20 cellular contexts compared by ENCODE assay signal in genomic region chr14:75531660-75532317, GRCh38. TPM values are rescaled to one million over a fixed set of nuclear protein-coding genes. Genes with fewer than 3 reads are reported as not detected.
DNase-seq lines count a peak whose midpoint lies in the region; ATAC-seq, FAIRE-seq and TF ChIP-seq lines count a peak whose summit lies in the region.
"Had no signal": no experiment of that assay in that cellular context is flagged by ENCODE, and none has a peak within 500 bp of the region (broad histone marks: within the 10 kb centered on the region; RNA-seq: fewer than 3 reads in every experiment).

No MANE protein-coding gene starts in this region.

- peak overlapping the region; percentile 62 for H3K4me2 ChIP-seq in A549
- H3K4me2 ChIP-seq: BLaER1 had no signal

- no peaks in the 10 kb centered on the region for H3K27me3 ChIP-seq in CD4-positive, alpha-beta memory T cell (ENCODE audit: insufficient read depth, low read length)
- H3K27me3 ChIP-seq in RWPE2 (ENCODE audit: insufficient read depth, poor library complexity, severe bottlenecking) (no peaks in the 10 kb centered on the region), esophagus muscularis mucosa (no peaks in the 10 kb centered on the region), H7 (ENCODE audit: control insufficient read depth, insufficient read depth, low read length) (no peaks in the 10 kb centered on the region)
- no peaks in the 10 kb centered on the region for H3K27me3 ChIP-seq in effector memory CD4-positive, alpha-beta T cell (replicated peaks; ENCODE audit: control insufficient read depth, insufficient read depth, low read length, poor library complexity, severe bottlenecking)
- H3K27me3 ChIP-seq: BLaER1, MG63 had no signal

- DNase-seq in A549 (ENCODE audit: low read depth in 1 of 2, low spot score in 1 of 2) (peak; percentile 41 to 92), RWPE2 (ENCODE audit: low spot score) (no peak), esophagus muscularis mucosa (ENCODE audit: extremely low spot score) (peak; percentile 29), H7 (no peak), DMS79 (lab: John Stamatoyannopoulos, UW) (no peak)
- DNase-seq in CD4-positive, alpha-beta memory T cell, result no peak
- DNase-seq in effector memory CD4-positive, alpha-beta T cell, result no peak
- DNase-seq in activated CD4-positive, alpha-beta T cell treated with anti-CD3 and anti-CD28 coated beads, Interleukin-2, amount 50 U/mL, for 1 hour, result no peak
- DNase-seq: activated CD4-positive, CD25-positive, alpha-beta regulatory T cell; aorta; DND-41; MG63; NCI-H2029 treated with DMSO at 0.1 percent for 48 hours; NCI-H524; nucleus accumbens; OCI-M1; stimulated activated CD4-positive, alpha-beta T cell treated with anti-CD3 and anti-CD28 coated beads, Interleukin-4, amount 100 ng/mL, for 1 hour; tibial artery had no signal

- ATAC-seq in A549 (peak; percentile 76 to 77), RWPE2 (ENCODE audit: low read depth) (peak; percentile 66)

- H3K36me3 ChIP-seq in CD4-positive, alpha-beta memory T cell (ENCODE audit: insufficient read depth, low read length), result peaks cover 7% of the 10 kb centered on the region
- no peaks in the 10 kb centered on the region for H3K36me3 ChIP-seq in RWPE2 (ENCODE audit: low read depth)
- H3K36me3 ChIP-seq in esophagus muscularis mucosa, result no peaks in the 10 kb centered on the region
- no peaks in the 10 kb centered on the region for H3K36me3 ChIP-seq in H7 (replicated peaks; ENCODE audit: control insufficient read depth, insufficient read depth, low read length)
- H3K36me3 ChIP-seq in effector memory CD4-positive, alpha-beta T cell (ENCODE audit: control insufficient read depth, insufficient read depth, low read length), result peaks cover 6% of the 10 kb centered on the region
- H3K36me3 ChIP-seq: BLaER1, HAP-1, MG63, tibial artery had no signal

- TF ChIP-seq CTCF in A549 (IDR thresholded peaks at IDR 0.05), result no peak
- TF ChIP-seq CTCF in RWPE2 (IDR thresholded peaks at IDR 0.05; ENCODE audit: poor library complexity, severe bottlenecking), result no peak
- no peak for TF ChIP-seq CTCF in esophagus muscularis mucosa (IDR thresholded peaks at IDR 0.05)

- 3% methylated on average over 5 of the region's 5 CpGs for WGBS in A549 (ENCODE audit: missing lambda C conversion rate)
- WGBS in esophagus muscularis mucosa, result 65% methylated on average over 5 of the region's 5 CpGs

- FAIRE-seq in A549 (lab: Jason Lieb, UNC), result peak; percentile 67

- peaks cover 45 to 47% of the 10 kb centered on the region in 2 donors for H3K36me3 Mint-ChIP-seq in CD4-positive, alpha-beta memory T cell

- intact Hi-C loops in CD4-positive, alpha-beta memory T cell (cut with micrococcal nuclease), result no loop called here
- intact Hi-C loops in esophagus muscularis mucosa (cut with DNase I), result no loop called here

- POLR2A ChIA-PET in A549 (lab: Yijun Ruan, JAX), result interaction anchor here (1.2 kb wide), 1 partner anchor 43 kb away, joined by 4 read pairs; no protein-coding TSS in a partner anchor
- POLR2A ChIA-PET in CD4-positive, alpha-beta memory T cell (lab: Charles Lee; ENCODE audit: partially characterized antibody), result interaction anchor here (1.2 to 4.1 kb wide), 3 partner anchors 9 to 11 kb away, joined by 5 to 39 read pairs (median 9); partner anchors contain the start of gene BATF

- H3K27ac ChIP-seq in A549 (peak overlapping the region; percentile 93 to 96), RWPE2 (ENCODE audit: poor library complexity, severe bottlenecking) (peak overlapping the region; percentile 60), esophagus muscularis mucosa (replicated peaks in 1 of 4) (no peak overlapping the region)
- peak overlapping the region; percentile 40 for H3K27ac ChIP-seq in CD4-positive, alpha-beta memory T cell (ENCODE audit: low read depth, low read length)
- H3K27ac ChIP-seq in effector memory CD4-positive, alpha-beta T cell (ENCODE audit: insufficient read depth, low read length, poor library complexity, severe bottlenecking), result no peak overlapping the region
- H3K27ac ChIP-seq: BLaER1, tibial artery had no signal

- no peaks in the 10 kb centered on the region for H3K27me3 Mint-ChIP-seq in CD4-positive, alpha-beta memory T cell

- CTCF ChIA-PET in A549 (lab: Yijun Ruan, JAX), result interaction anchor here (0.9 to 6.5 kb wide), 7 partner anchors 15 to 224 kb away, joined by 3 to 50 read pairs (median 4); no protein-coding TSS in a partner anchor
- CTCF ChIA-PET in CD4-positive, alpha-beta memory T cell (lab: Charles Lee; ENCODE audit: partially characterized antibody), result interaction anchor here (1.1 to 8.4 kb wide), 5 partner anchors 9 to 30 kb away, joined by 3 to 74 read pairs (median 6); no protein-coding TSS in a partner anchor

- H3K9me3 ChIP-seq in A549, result no peaks in the 10 kb centered on the region
- H3K9me3 ChIP-seq in CD4-positive, alpha-beta memory T cell (ENCODE audit: control insufficient read depth in 1 of 2, low read length in 2 of 2), result no peaks in the 10 kb centered on the region
- no peaks in the 10 kb centered on the region for H3K9me3 ChIP-seq in RWPE2 (ENCODE audit: severe bottlenecking)
- no peaks in the 10 kb centered on the region for H3K9me3 ChIP-seq in esophagus muscularis mucosa
- no peaks in the 10 kb centered on the region for H3K9me3 ChIP-seq in effector memory CD4-positive, alpha-beta T cell (ENCODE audit: control insufficient read depth, low read length)
- H3K9me3 ChIP-seq: BLaER1, HAP-1, MG63, tibial artery had no signal

- peak overlapping the region in 4 of 8 donors; percentile 33 to 64 (median 44) for H3K4me3 Mint-ChIP-seq in CD4-positive, alpha-beta memory T cell

- no peak for TF ChIP-seq POLR2A in A549 (IDR thresholded peaks at IDR 0.05; ENCODE audit: low read length)
- no peak for TF ChIP-seq POLR2A in esophagus muscularis mucosa (IDR thresholded peaks at IDR 0.05; ENCODE audit: low read depth)

- no peak overlapping the region for H3K4me3 ChIP-seq in A549
- H3K4me3 ChIP-seq in CD4-positive, alpha-beta memory T cell (ENCODE audit: low read length in 2 of 2), result no peak overlapping the region
- H3K4me3 ChIP-seq in RWPE2 (ENCODE audit: severe bottlenecking), result no peak overlapping the region
- no peak overlapping the region for H3K4me3 ChIP-seq in esophagus muscularis mucosa
- H3K4me3 ChIP-seq in H7 (ENCODE audit: insufficient read depth, low read depth, low read length), result no peak overlapping the region
- H3K4me3 ChIP-seq in effector memory CD4-positive, alpha-beta T cell (ENCODE audit: insufficient read depth, low read depth, low read length, poor library complexity, severe bottlenecking), result no peak overlapping the region
- H3K4me3 ChIP-seq: BLaER1, HAP-1, MG63, tibial artery had no signal

- peaks cover 53 to 73% (median 65%) of the 10 kb centered on the region in 4 donors for H3K4me1 Mint-ChIP-seq in CD4-positive, alpha-beta memory T cell

- peak; percentile 92 to 96; a peak in 4 of 5 replicates for TF ChIP-seq EP300 in A549 (IDR thresholded peaks at IDR 0.05)
- no peak for TF ChIP-seq EP300 in esophagus muscularis mucosa (IDR thresholded peaks at IDR 0.05)

- H3K27ac Mint-ChIP-seq in CD4-positive, alpha-beta memory T cell, result peak overlapping the region; percentile 44 to 93 (median 81)

- TF ChIP-seq RAD21 in A549 (conservative IDR thresholded peaks at IDR 0.05 in 1 of 2, IDR thresholded peaks at IDR 0.05 in 1 of 2), result peak in 1 of 2 experiments; percentile 47; a peak in 2 of 5 replicates

- H3K9me3 Mint-ChIP-seq in CD4-positive, alpha-beta memory T cell, result no peaks in the 10 kb centered on the region

- peaks cover 55% of the 10 kb centered on the region for H3K4me1 ChIP-seq in A549
- peaks cover 72% of the 10 kb centered on the region for H3K4me1 ChIP-seq in CD4-positive, alpha-beta memory T cell (ENCODE audit: insufficient read depth, low read length)
- peaks cover 24% of the 10 kb centered on the region for H3K4me1 ChIP-seq in RWPE2 (ENCODE audit: insufficient read depth, poor library complexity, severe bottlenecking)
- H3K4me1 ChIP-seq in esophagus muscularis mucosa, result no peaks in the 10 kb centered on the region
- peaks cover 13% of the 10 kb centered on the region for H3K4me1 ChIP-seq in effector memory CD4-positive, alpha-beta T cell (ENCODE audit: control insufficient read depth, insufficient read depth, low read length, poor library complexity, severe bottlenecking)
- H3K4me1 ChIP-seq: BLaER1, HAP-1, tibial artery had no signal

TF ChIP-seq in A549, 52 proteins besides CTCF, POLR2A, EP300 and RAD21 (continues in another document):
- no peak for TF ChIP-seq POLR2AphosphoS2 (conservative IDR thresholded peaks at IDR 0.05; ENCODE audit: low read length)
- TF ChIP-seq JUNB (IDR thresholded peaks at IDR 0.05), result peak; percentile 95
- TF ChIP-seq HES2 (IDR thresholded peaks at IDR 0.05), result peak; percentile 73

RNA-seq across cellular contexts. Expression of gene BATF, which starts 9.5 kb away (rescaled TPM):
- polyA plus RNA-seq in A549 (2011; rRNA removed), result not detected in 2 replicates
- 0.05 TPM in 1 of 2 replicates, not detected in the other for polyA plus RNA-seq in A549 (2012; cell fraction: cytosol; rRNA removed)
- not detected in 2 replicates for polyA plus RNA-seq in A549 (2012; cell fraction: nucleus; rRNA removed)
- polyA plus RNA-seq in A549 (2017; fragmentation: RNase III; extraction: RNeasy Plus Mini Kit Qiagen cat#74134 plus additional on column Dnase treatment), result not detected in 3 replicates
- not detected in 2 replicates for polyA minus RNA-seq in A549 (2011; rRNA and poly(A)+ RNA removed)
- 10 to 100 TPM; 17.1 to 20.6 TPM for total RNA-seq in CD4-positive, alpha-beta memory T cell
- 10 to 100 TPM; 46.6 to 53.8 TPM for polyA plus RNA-seq in CD4-positive, alpha-beta memory T cell
- total RNA-seq in esophagus muscularis mucosa, result 10 to 100 TPM in 1 of 4 donors, 1 to 10 TPM in 3; 1.7 to 37.3 (median 4.4) TPM
- not detected in 2 replicates for total RNA-seq in H7 (2014; rRNA removed; shearing (Covaris generic))

RNA-seq across cellular contexts. Expression of gene FLVCR2, which starts 46.6 kb away (rescaled TPM):
- polyA plus RNA-seq in A549 (2011; rRNA removed) (3.8 and 4.7 TPM in 2 replicates), A549 (2017; fragmentation: RNase III; extraction: RNeasy Plus Mini Kit Qiagen cat#74134 plus additional on column Dnase treatment) (3.1 to 3.9 TPM (median 3.6 TPM) in 3 replicates)
- polyA plus RNA-seq in A549 (2012; cell fraction: cytosol; rRNA removed), result 1.4 and 1.9 TPM in 2 replicates
- 2.8 and 3.2 TPM in 2 replicates for polyA plus RNA-seq in A549 (2012; cell fraction: nucleus; rRNA removed)
- 4.6 and 6.8 TPM in 2 replicates for polyA minus RNA-seq in A549 (2011; rRNA and poly(A)+ RNA removed)
- 1 to 10 TPM; 3.0 to 4.1 TPM for total RNA-seq in CD4-positive, alpha-beta memory T cell
- polyA plus RNA-seq in CD4-positive, alpha-beta memory T cell, result 1 to 10 TPM; 1.9 to 3.3 TPM
- total RNA-seq in esophagus muscularis mucosa, result 1 to 10 TPM; 2.5 to 7.5 (median 4.6) TPM
- 2.7 and 4.6 TPM in 2 replicates for total RNA-seq in H7 (2014; rRNA removed; shearing (Covaris generic))

Comparison
In these comparisons a context has a peak if more than half of its experiments do, and no peak if none do; other contexts are left out.
1. DNase-seq: peak in A549 (2 of 2) and esophagus muscularis mucosa (single experiment); none in CD4-positive, alpha-beta memory T cell (0 of 5), RWPE2 (single experiment), H7 (single experiment), DMS79 (single experiment), effector memory CD4-positive, alpha-beta T cell (0 of 3) and activated CD4-positive, alpha-beta T cell treated with anti-CD3 and anti-CD28 coated beads, Interleukin-2, amount 50 U/mL, for 1 hour (single experiment).
2. H3K27ac ChIP-seq: peak in A549 (2 of 2), CD4-positive, alpha-beta memory T cell (single experiment) and RWPE2 (single experiment); none in esophagus muscularis mucosa (0 of 4) and effector memory CD4-positive, alpha-beta T cell (single experiment).